In genomic region chr6:153002613-153003293, GRCh38 we compare ENCODE assay signal across 1 cellular context.
TF ChIP-seq lines count a peak whose summit lies in the region.

MTRF1L (minus strand) TSS chr6:153002709; CDS start chr6:153002685, 24 bp downstream.

TF ChIP-seq in HepG2, 621 proteins besides CTCF, POLR2A, EP300 and RAD21 (continued from another document and continues in another):
- TF ChIP-seq REST (IDR thresholded peaks at IDR 0.05; ENCODE audit: borderline replicate concordance in 1 of 2, low read depth in 1 of 2, low read length in 2 of 2): no peak; a peak in 1 of 4 replicates
- no peak for TF ChIP-seq ZEB1 (IDR thresholded peaks at IDR 0.05; ENCODE audit: insufficient replicate concordance, low read depth)
- peak; percentile 75 for TF ChIP-seq NAIF1 (CRISPR knock-in tag; IDR thresholded peaks at IDR 0.05; ENCODE audit: borderline replicate concordance)
- no peak for TF ChIP-seq SRSF4 (IDR thresholded peaks at IDR 0.05; ENCODE audit: low read depth, low read length, poor library complexity, severe bottlenecking)
- TF ChIP-seq TBX3 (IDR thresholded peaks at IDR 0.05; ENCODE audit: borderline replicate concordance): no peak
- TF ChIP-seq HMG20A (CRISPR knock-in tag; IDR thresholded peaks at IDR 0.05; ENCODE audit: borderline replicate concordance): no peak
- no peak for TF ChIP-seq ZNF740 (CRISPR knock-in tag; IDR thresholded peaks at IDR 0.05)
- 0 out of 2 replicates have a peak, but pooled peaks have one; percentile 33 for TF ChIP-seq SNAPC2 (CRISPR knock-in tag; IDR thresholded peaks at IDR 0.05)
- peak; percentile 95 for TF ChIP-seq CHD2 (IDR thresholded peaks at IDR 0.05; ENCODE audit: low read depth, low read length)
- TF ChIP-seq BRCA1 (CRISPR knock-in tag; IDR thresholded peaks at IDR 0.05): no peak
- TF ChIP-seq ZKSCAN8 (CRISPR knock-in tag; IDR thresholded peaks at IDR 0.05; ENCODE audit: borderline replicate concordance): peak; percentile 53; the same call in 1 of the 2 replicates
- TF ChIP-seq TEAD2 (CRISPR knock-in tag; IDR thresholded peaks at IDR 0.05): no peak
- TF ChIP-seq GATA4 (IDR thresholded peaks at IDR 0.05; ENCODE audit: borderline replicate concordance, low read depth): 0 out of 2 replicates have a peak, but pooled peaks have one; percentile 47
- no peak; the same call in 1 of the 2 replicates for TF ChIP-seq ZZZ3 (CRISPR knock-in tag; IDR thresholded peaks at IDR 0.05; ENCODE audit: borderline replicate concordance)
- no peak; the same call in 1 of the 2 replicates for TF ChIP-seq SMAD9 (CRISPR knock-in tag; IDR thresholded peaks at IDR 0.05)
- TF ChIP-seq ZNF224 (CRISPR knock-in tag; IDR thresholded peaks at IDR 0.05): 0 out of 2 replicates have a peak, but pooled peaks have one; percentile 55
- no peak for TF ChIP-seq ZNF20 (CRISPR knock-in tag; IDR thresholded peaks at IDR 0.05)
- no peak for TF ChIP-seq SIN3B (IDR thresholded peaks at IDR 0.05; ENCODE audit: low read length)
- no peak; the same call in none of the 2 replicates for TF ChIP-seq ZNF580 (CRISPR knock-in tag; IDR thresholded peaks at IDR 0.05; ENCODE audit: borderline replicate concordance, low read depth)
- no peak for TF ChIP-seq ZBTB4 (CRISPR knock-in tag; IDR thresholded peaks at IDR 0.05; ENCODE audit: borderline replicate concordance)
- TF ChIP-seq ZSCAN29 (CRISPR knock-in tag; conservative IDR thresholded peaks at IDR 0.05): no peak
- TF ChIP-seq SAP130 (CRISPR knock-in tag; IDR thresholded peaks at IDR 0.05; ENCODE audit: low read depth): peak; percentile 90
- no peak for TF ChIP-seq RFX1 (IDR thresholded peaks at IDR 0.05)
- TF ChIP-seq RXRB (CRISPR knock-in tag; IDR thresholded peaks at IDR 0.05; ENCODE audit: borderline replicate concordance): peak; percentile 28
- no peak for TF ChIP-seq ZFP36 (IDR thresholded peaks at IDR 0.05; ENCODE audit: borderline replicate concordance, low read depth, low read length, partially characterized antibody)
- peak; percentile 91 for TF ChIP-seq ZSCAN25 (CRISPR knock-in tag; IDR thresholded peaks at IDR 0.05)
- TF ChIP-seq RAD51 (IDR thresholded peaks at IDR 0.05; ENCODE audit: borderline replicate concordance): no peak
- peak; percentile 83 for TF ChIP-seq MYPOP (CRISPR knock-in tag; IDR thresholded peaks at IDR 0.05)
- peak; percentile 27; the same call in 1 of the 2 replicates for TF ChIP-seq NFAT5 (CRISPR knock-in tag; IDR thresholded peaks at IDR 0.05)
- TF ChIP-seq ZNF441 (CRISPR knock-in tag; IDR thresholded peaks at IDR 0.05; ENCODE audit: borderline replicate concordance): peak; percentile 18; the same call in 1 of the 2 replicates
- TF ChIP-seq SSRP1 (CRISPR knock-in tag; IDR thresholded peaks at IDR 0.05): 0 out of 2 replicates have a peak, but pooled peaks have one; percentile 33
- TF ChIP-seq DRAP1 (CRISPR knock-in tag; IDR thresholded peaks at IDR 0.05): peak; percentile 100
- no peak for TF ChIP-seq ZNF101 (CRISPR knock-in tag; IDR thresholded peaks at IDR 0.05; ENCODE audit: borderline replicate concordance, low read depth)
- no peak for TF ChIP-seq ZBTB39 (CRISPR knock-in tag; IDR thresholded peaks at IDR 0.05)
- TF ChIP-seq TAF15 (IDR thresholded peaks at IDR 0.05; ENCODE audit: low read depth, low read length, poor library complexity, severe bottlenecking): no peak
- no peak for TF ChIP-seq ZNF724P (CRISPR knock-in tag; IDR thresholded peaks at IDR 0.05; ENCODE audit: borderline replicate concordance)
- no peak for TF ChIP-seq ZNF496 (CRISPR knock-in tag; IDR thresholded peaks at IDR 0.05; ENCODE audit: insufficient replicate concordance)
- no peak for TF ChIP-seq ZNF432 (CRISPR knock-in tag; IDR thresholded peaks at IDR 0.05; ENCODE audit: borderline replicate concordance)
- TF ChIP-seq ZSCAN21 (CRISPR knock-in tag; IDR thresholded peaks at IDR 0.05; ENCODE audit: borderline replicate concordance): no peak; the same call in 1 of the 2 replicates
- no peak for TF ChIP-seq IKZF1 (IDR thresholded peaks at IDR 0.05)
- TF ChIP-seq REXO4 (CRISPR knock-in tag; IDR thresholded peaks at IDR 0.05; ENCODE audit: borderline replicate concordance): no peak
- peak; percentile 57; the same call in 1 of the 3 replicates for TF ChIP-seq MXI1 (IDR thresholded peaks at IDR 0.05; ENCODE audit: borderline replicate concordance, low read depth, low read length)
- TF ChIP-seq SCMH1 (CRISPR knock-in tag; IDR thresholded peaks at IDR 0.05; ENCODE audit: borderline replicate concordance): no peak
- TF ChIP-seq ZNF10 (CRISPR knock-in tag; IDR thresholded peaks at IDR 0.05; ENCODE audit: borderline replicate concordance, low read depth): no peak
- no peak for TF ChIP-seq GFI1 (CRISPR knock-in tag; IDR thresholded peaks at IDR 0.05; ENCODE audit: borderline replicate concordance)
- peak; percentile 41; the same call in 1 of the 2 replicates for TF ChIP-seq ZBTB38 (CRISPR knock-in tag; IDR thresholded peaks at IDR 0.05)
